23 cellular contexts compared by ENCODE assay signal in the genomic region with DNA sequence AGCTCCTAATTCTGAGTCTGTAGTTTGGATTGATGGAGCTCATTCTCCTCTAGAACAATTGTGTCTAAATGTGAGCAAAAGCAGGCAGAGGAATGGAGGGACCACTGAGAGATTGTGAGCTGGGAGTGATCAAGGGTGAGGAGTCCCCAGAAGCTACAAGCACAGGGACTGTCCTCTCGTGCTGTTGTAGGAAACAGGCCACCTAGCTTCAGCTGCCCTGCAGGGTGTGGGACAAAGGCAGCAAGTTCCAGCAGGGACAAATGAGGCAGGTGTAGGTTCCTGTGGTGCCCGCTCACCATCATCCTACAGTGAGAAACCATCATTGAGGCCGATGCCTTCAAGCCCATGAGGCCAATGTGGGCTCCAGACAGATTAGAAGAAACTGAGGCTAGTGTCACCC.
DNase-seq lines count a peak whose midpoint lies in the region; ATAC-seq, FAIRE-seq and TF ChIP-seq lines count a peak whose summit lies in the region.
"Had no signal": no experiment of that assay in that cellular context is flagged by ENCODE, and none has a peak within 500 bp of the region (broad histone marks: within the 10 kb centered on the region; RNA-seq: fewer than 3 reads in every experiment).

No MANE protein-coding gene starts in this region.

- peaks cover 39% of the 10 kb centered on the region for H3K36me3 Mint-ChIP-seq in activated CD8-positive, alpha-beta memory T cell treated with anti-CD3 and anti-CD28 coated beads, Interleukin-2, amount 10 ng/mL, durations not matched to agents 7 days and 5 days
- no peaks in the 10 kb centered on the region for H3K36me3 Mint-ChIP-seq in CD8-positive, alpha-beta T cell
- H3K36me3 Mint-ChIP-seq: CD4-positive, alpha-beta memory T cell had no signal

- no peaks in the 10 kb centered on the region for H3K27me3 ChIP-seq in CD8-positive, alpha-beta T cell (ENCODE audit: insufficient read depth, low read length)
- H3K27me3 ChIP-seq in bronchial epithelial cell (ENCODE audit: control insufficient read depth, insufficient read depth, low read length): no peaks in the 10 kb centered on the region
- no peaks in the 10 kb centered on the region for H3K27me3 ChIP-seq in effector memory CD4-positive, alpha-beta T cell (replicated peaks; ENCODE audit: control insufficient read depth, insufficient read depth, low read length, poor library complexity, severe bottlenecking)
- H3K27me3 ChIP-seq: SJCRH30 had no signal

- peak; percentile 82 for FAIRE-seq in bronchial epithelial cell (lab: Jason Lieb, UNC)
- FAIRE-seq: G401.6, GM12892 had no signal

- H3K27me3 Mint-ChIP-seq in activated CD8-positive, alpha-beta memory T cell treated with anti-CD3 and anti-CD28 coated beads, Interleukin-2, amount 10 ng/mL, durations not matched to agents 7 days and 5 days: peaks cover 10% of the 10 kb centered on the region
- no peaks in the 10 kb centered on the region for H3K27me3 Mint-ChIP-seq in CD8-positive, alpha-beta T cell (ENCODE audit: low read depth)
- H3K27me3 Mint-ChIP-seq: CD4-positive, alpha-beta memory T cell had no signal

- no peak overlapping the region for H3K4me3 Mint-ChIP-seq in activated CD8-positive, alpha-beta memory T cell treated with anti-CD3 and anti-CD28 coated beads, Interleukin-2, amount 10 ng/mL, durations not matched to agents 7 days and 5 days
- H3K4me3 Mint-ChIP-seq in CD8-positive, alpha-beta T cell: peak overlapping the region; percentile 10

- no peak for ATAC-seq in activated CD8-positive, alpha-beta memory T cell treated with anti-CD3 and anti-CD28 coated beads, Interleukin-2, amount 10 ng/mL, durations not matched to agents 7 days and 5 days
- ATAC-seq in CD8-positive, alpha-beta T cell: no peak
- no peak for ATAC-seq in sciatic nerve
- ATAC-seq: Panc1 had no signal

- intact Hi-C loops in CD8-positive, alpha-beta T cell (cut with DNase I, micrococcal nuclease): no loop called here
- intact Hi-C loops in sciatic nerve (cut with DNase I): no loop called here

- H3K4me1 ChIP-seq in CD8-positive, alpha-beta T cell (ENCODE audit: insufficient read depth, low read length): peaks cover 27% of the 10 kb centered on the region
- H3K4me1 ChIP-seq in effector memory CD4-positive, alpha-beta T cell (ENCODE audit: control insufficient read depth, insufficient read depth, low read length, poor library complexity, severe bottlenecking): no peaks in the 10 kb centered on the region
- H3K4me1 ChIP-seq: SJCRH30 had no signal

- TF ChIP-seq CTCF in CD8-positive, alpha-beta T cell (IDR thresholded peaks at IDR 0.05): no peak
- TF ChIP-seq CTCF in bronchial epithelial cell (IDR thresholded peaks at IDR 0.05; ENCODE audit: insufficient read depth, low read length, severe bottlenecking): no peak

- CTCF ChIA-PET in activated CD8-positive, alpha-beta memory T cell treated with anti-CD3 and anti-CD28 coated beads, Interleukin-2, amount 10 ng/mL, durations not matched to agents 7 days and 5 days (lab: Charles Lee): interaction anchor here (0.6 to 1.5 kb wide), 4 partner anchors 14 to 434 kb away, joined by 3 to 4 read pairs (median 3); partner anchors contain the start of gene TRIB2
- CTCF ChIA-PET in CD8-positive, alpha-beta T cell (lab: Charles Lee): interaction anchor here (1.1 kb wide), 1 partner anchor 9 kb away, joined by 3 read pairs; no protein-coding TSS in a partner anchor
- CTCF ChIA-PET in HEK293T (lab: Yijun Ruan, JAX): interaction anchor here (0.6 to 1.2 kb wide), 2 partner anchors 23 to 419 kb away, joined by 3 read pairs; no protein-coding TSS in a partner anchor

- no peak overlapping the region for H3K4me3 ChIP-seq in CD8-positive, alpha-beta T cell (ENCODE audit: low read depth, low read length)
- no peak overlapping the region for H3K4me3 ChIP-seq in bronchial epithelial cell (ENCODE audit: low read depth, low read length)
- H3K4me3 ChIP-seq in effector memory CD4-positive, alpha-beta T cell (ENCODE audit: insufficient read depth, low read depth, low read length, poor library complexity, severe bottlenecking): no peak overlapping the region
- H3K4me3 ChIP-seq: SJCRH30 had no signal

- no peak overlapping the region for H3K27ac ChIP-seq in CD8-positive, alpha-beta T cell (ENCODE audit: low read depth, low read length)
- peak overlapping the region; percentile 59 for H3K27ac ChIP-seq in KOPT-K1 (ENCODE audit: low read depth, low read length, poor library complexity, severe bottlenecking)
- no peak overlapping the region for H3K27ac ChIP-seq in effector memory CD4-positive, alpha-beta T cell (ENCODE audit: insufficient read depth, low read length, poor library complexity, severe bottlenecking)
- H3K27ac ChIP-seq: SJCRH30 had no signal

- H3K9me3 Mint-ChIP-seq in activated CD8-positive, alpha-beta memory T cell treated with anti-CD3 and anti-CD28 coated beads, Interleukin-2, amount 10 ng/mL, durations not matched to agents 7 days and 5 days (ENCODE audit: low read depth): peaks cover 5% of the 10 kb centered on the region
- H3K9me3 Mint-ChIP-seq in CD8-positive, alpha-beta T cell: no peaks in the 10 kb centered on the region

- no peaks in the 10 kb centered on the region for H3K9me3 ChIP-seq in CD8-positive, alpha-beta T cell (ENCODE audit: low read length)
- peaks cover 16% of the 10 kb centered on the region for H3K9me3 ChIP-seq in KOPT-K1 (ENCODE audit: insufficient read depth, low read length, poor library complexity, severe bottlenecking)
- no peaks in the 10 kb centered on the region for H3K9me3 ChIP-seq in effector memory CD4-positive, alpha-beta T cell (ENCODE audit: control insufficient read depth, low read length)
- H3K9me3 ChIP-seq: SJCRH30 had no signal

- H3K36me3 ChIP-seq in CD8-positive, alpha-beta T cell (ENCODE audit: insufficient read depth, low read length): no peaks in the 10 kb centered on the region
- H3K36me3 ChIP-seq in KOPT-K1 (ENCODE audit: insufficient read depth, low read length) (no peaks in the 10 kb centered on the region), bronchial epithelial cell (ENCODE audit: control insufficient read depth, insufficient read depth, low read length) (no peaks in the 10 kb centered on the region)
- H3K36me3 ChIP-seq in effector memory CD4-positive, alpha-beta T cell (ENCODE audit: control insufficient read depth, insufficient read depth, low read length): no peaks in the 10 kb centered on the region
- H3K36me3 ChIP-seq: SJCRH30 had no signal

- peaks cover 54% of the 10 kb centered on the region for H3K4me1 Mint-ChIP-seq in activated CD8-positive, alpha-beta memory T cell treated with anti-CD3 and anti-CD28 coated beads, Interleukin-2, amount 10 ng/mL, durations not matched to agents 7 days and 5 days
- H3K4me1 Mint-ChIP-seq in CD8-positive, alpha-beta T cell (ENCODE audit: low read depth): peaks cover 36% of the 10 kb centered on the region

- H3K27ac Mint-ChIP-seq in activated CD8-positive, alpha-beta memory T cell treated with anti-CD3 and anti-CD28 coated beads, Interleukin-2, amount 10 ng/mL, durations not matched to agents 7 days and 5 days: peak overlapping the region; percentile 62
- peak overlapping the region; percentile 45 for H3K27ac Mint-ChIP-seq in CD8-positive, alpha-beta T cell

- DNase-seq in activated CD8-positive, alpha-beta memory T cell treated with anti-CD3 and anti-CD28 coated beads, Interleukin-2, amount 10 ng/mL, durations not matched to agents 7 days and 5 days: no peak
- no peak for DNase-seq in activated CD8-positive, alpha-beta memory T cell treated with anti-CD3 and anti-CD28 coated beads, Interleukin-2, amount 50 U/mL, for 4 hours
- DNase-seq in CD8-positive, alpha-beta T cell: no peak
- no peak for DNase-seq in bronchial epithelial cell (ENCODE audit: low read depth)
- DNase-seq in sciatic nerve (ENCODE audit: low spot score): no peak
- no peak for DNase-seq in effector memory CD4-positive, alpha-beta T cell
- DNase-seq in HEK293T (ENCODE audit: extremely low spot score): no peak
- DNase-seq: CD4-positive, alpha-beta memory T cell; GOT3; HCEC 1CT; KG1; NCI-H1105; NCI-H146; NCI-H2171; NCI-H345; NCI-H524; NCI-H774; NK-92 treated with Interleukin-12 subunit alpha and Interleukin-12 subunit beta, amount 100 ng/mL, for 24 hours; SJCRH30 had no signal

- POLR2A ChIA-PET in CD8-positive, alpha-beta T cell (lab: Charles Lee): interaction anchor here (1.0 to 1.7 kb wide), 5 partner anchors 9 to 421 kb away, joined by 3 to 6 read pairs (median 3); partner anchors contain the start of gene TRIB2
- POLR2A ChIA-PET in HEK293T (lab: Yijun Ruan, JAX): no interaction called here

TF ChIP-seq in HEK293T, 16 proteins besides CTCF, POLR2A, EP300 and RAD21:
- TF ChIP-seq CTBP1 (IDR thresholded peaks at IDR 0.05; ENCODE audit: borderline replicate concordance) (no peak), TARDBP (IDR thresholded peaks at IDR 0.05) (no peak), L3MBTL2 (conservative IDR thresholded peaks at IDR 0.05) (no peak), PKNOX1 (IDR thresholded peaks at IDR 0.05) (no peak)
